1 cellular context compared by ENCODE assay signal in genomic region chr9:127682351-127683136, GRCh38.
TF ChIP-seq lines count a peak whose summit lies in the region.

No MANE protein-coding gene starts in this region.

TF ChIP-seq in A549, 52 proteins besides CTCF, POLR2A, EP300 and RAD21:
- TF ChIP-seq MAFK (IDR thresholded peaks at IDR 0.05; ENCODE audit: partially characterized antibody) (peak; percentile 62), JUNB (IDR thresholded peaks at IDR 0.05) (no peak)
